ENCODE assay signal across 23 cellular contexts in the genomic region with DNA sequence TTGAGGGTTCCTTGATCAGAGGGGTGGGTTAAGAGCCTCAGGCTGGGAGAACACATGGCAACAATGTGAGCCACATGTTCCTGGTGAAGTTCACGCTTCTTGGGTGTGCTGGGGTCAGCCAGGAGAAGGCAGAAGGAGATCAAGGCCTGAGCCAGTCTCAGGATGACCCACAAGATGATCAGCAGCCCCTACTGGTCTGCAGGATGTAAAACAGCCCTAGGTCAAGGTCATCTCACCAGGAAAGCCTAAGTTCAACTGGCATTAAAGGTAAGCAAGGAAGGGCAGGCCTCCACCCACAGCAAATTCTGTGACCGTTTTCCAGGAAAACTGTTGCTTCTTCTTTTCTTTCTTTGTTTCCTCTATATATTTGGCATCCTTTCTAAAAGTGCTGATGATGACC.
DNase-seq lines count a peak whose midpoint lies in the region; ATAC-seq, FAIRE-seq and TF ChIP-seq lines count a peak whose summit lies in the region.
"Had no signal": no experiment of that assay in that cellular context is flagged by ENCODE, and none has a peak within 500 bp of the region (broad histone marks: within the 10 kb centered on the region; RNA-seq: fewer than 3 reads in every experiment).

No MANE protein-coding gene starts in this region.

- H3K4me1 ChIP-seq in HepG2 (ENCODE audit: insufficient read depth, low read length) (no peaks in the 10 kb centered on the region), right lobe of liver (no peaks in the 10 kb centered on the region), H9 (ENCODE audit: insufficient read depth, low read length) (peaks cover 2% of the 10 kb centered on the region; the same call in 1 of the 2 replicates), H1 (replicated peaks in 1 of 4; ENCODE audit: control insufficient read depth in 3 of 4, insufficient read depth in 4 of 4, low read length in 3 of 4) (no peaks in the 10 kb centered on the region), sigmoid colon (no peaks in the 10 kb centered on the region), smooth muscle cell (ENCODE audit: low read depth) (peaks cover 3% of the 10 kb centered on the region)
- H3K4me1 ChIP-seq: SJCRH30 had no signal

- H3K56ac ChIP-seq in H9 (ENCODE audit: insufficient read length, low read depth, low read length) (no peak overlapping the region), H1 (replicated peaks; ENCODE audit: insufficient read length, low read depth, low read length) (no peak overlapping the region)

- H4K8ac ChIP-seq in H9 (replicated peaks; ENCODE audit: insufficient read length, low read depth, low read length) (no peak overlapping the region), H1 (ENCODE audit: extremely low read depth, insufficient read depth, low read length) (no peak overlapping the region)

- POLR2A ChIA-PET in HepG2 (lab: Yijun Ruan, JAX) (no interaction called here), H1 (lab: Charles Lee; ENCODE audit: partially characterized antibody) (no interaction called here)

- no peak overlapping the region for H3T11ph ChIP-seq in H9 (ENCODE audit: low read length)

- DNase-seq in HepG2 (ENCODE audit: low spot score) (no peak), right lobe of liver (no peak), H9 (no peak), H1 (ENCODE audit: low read depth in 1 of 2, low spot score in 2 of 2) (no peak), sigmoid colon (no peak), smooth muscle cell (lab: John Stamatoyannopoulos, UW; ENCODE audit: unreplicated experiment) (no peak)
- DNase-seq: ACHN; GM23248; HCEC 1CT; Karpas-422; NCI-H1105; NCI-H1436 treated with DMSO at 0.1 percent for 48 hours; NCI-H1930; NCI-H2107; NCI-H524; NCI-H774; NK-92 treated with Interleukin-12 subunit alpha and Interleukin-12 subunit beta, amount 100 ng/mL, for 24 hours; PC-3; SJCRH30 had no signal

- CTCF ChIA-PET in HepG2 (lab: Yijun Ruan, JAX; ENCODE audit: low intra/inter-chr PET ratio, low total read pairs) = no interaction called here
- CTCF ChIA-PET in H1 (lab: Charles Lee; ENCODE audit: partially characterized antibody) = interaction anchor here (0.6 to 1.5 kb wide), 2 partner anchors 8 to 46 kb away, joined by 3 to 4 read pairs; no protein-coding TSS in a partner anchor

- H3K9ac ChIP-seq in HepG2 (ENCODE audit: insufficient read depth, low read depth, low read length) = no peak overlapping the region
- no peak overlapping the region for H3K9ac ChIP-seq in H9 (ENCODE audit: extremely low read depth, insufficient read length, low read length)
- no peak overlapping the region for H3K9ac ChIP-seq in H1 (replicated peaks in 1 of 4; ENCODE audit: extremely low read depth in 1 of 4, low read depth in 3 of 4, low read length in 3 of 4)
- no peak overlapping the region for H3K9ac ChIP-seq in smooth muscle cell (ENCODE audit: low read depth)
- H3K9ac ChIP-seq: GM23248 had no signal

- H3K23me2 ChIP-seq in H9 (ENCODE audit: insufficient read length, low read depth, low read length, poor library complexity, severe bottlenecking) = no peaks in the 10 kb centered on the region
- no peaks in the 10 kb centered on the region for H3K23me2 ChIP-seq in H1 (ENCODE audit: low read depth, low read length)

- TF ChIP-seq POLR2A in HepG2 (IDR thresholded peaks at IDR 0.05; ENCODE audit: insufficient read depth in 1 of 2, low read depth in 2 of 2, low read length in 2 of 2) = no peak
- TF ChIP-seq POLR2A in right lobe of liver (IDR thresholded peaks at IDR 0.05) = no peak
- no peak for TF ChIP-seq POLR2A in H1 (IDR thresholded peaks at IDR 0.05; ENCODE audit: control extremely low read depth in 1 of 2, low read depth in 2 of 2, low read length in 2 of 2)
- TF ChIP-seq POLR2A in sigmoid colon (IDR thresholded peaks at IDR 0.05) = no peak

- H2BK120ac ChIP-seq in H9 (ENCODE audit: low read depth, low read length, poor library complexity, severe bottlenecking) = no peak overlapping the region
- H2BK120ac ChIP-seq in H1 (replicated peaks; ENCODE audit: low read depth, low read length) = no peak overlapping the region

- H2BK20ac ChIP-seq in H9 (ENCODE audit: low read depth, low read length, poor library complexity, severe bottlenecking) (no peak overlapping the region), H1 (ENCODE audit: low read length) (no peak overlapping the region)

- H2BK5ac ChIP-seq in H9 (ENCODE audit: insufficient read length, low read length) (no peak overlapping the region), H1 (ENCODE audit: low read depth, low read length) (no peak overlapping the region)

- H3F3A ChIP-seq in smooth muscle cell (ENCODE audit: low read depth) = no peaks in the 10 kb centered on the region

- H3K9me3 Mint-ChIP-seq in H9 = no peaks in the 10 kb centered on the region

- H3K27ac ChIP-seq in HepG2 (ENCODE audit: extremely low read length, insufficient read depth, low read length) = no peak overlapping the region
- H3K27ac ChIP-seq in right lobe of liver = no peak overlapping the region
- no peak overlapping the region for H3K27ac ChIP-seq in H9 (ENCODE audit: insufficient read length, low read depth, low read length)
- H3K27ac ChIP-seq in H1 (ENCODE audit: low read depth, low read length) = no peak overlapping the region
- H3K27ac ChIP-seq in sigmoid colon = no peak overlapping the region
- no peak overlapping the region for H3K27ac ChIP-seq in smooth muscle cell (ENCODE audit: low read depth)
- H3K27ac ChIP-seq: 22Rv1, GM23248, SJCRH30 had no signal

- no peak overlapping the region for H3K4me2 ChIP-seq in HepG2 (ENCODE audit: low read depth, low read length)
- no peak overlapping the region for H3K4me2 ChIP-seq in H9 (ENCODE audit: insufficient read depth, insufficient read length, low read length)
- H3K4me2 ChIP-seq in H1 (ENCODE audit: insufficient read depth in 1 of 2, low read depth in 2 of 2, low read length in 2 of 2) = no peak overlapping the region
- no peak overlapping the region for H3K4me2 ChIP-seq in smooth muscle cell

- no peak for TF ChIP-seq EP300 in HepG2 (IDR thresholded peaks at IDR 0.05; ENCODE audit: low read depth in 2 of 2, low read length in 2 of 2)
- TF ChIP-seq EP300 in HepG2 (CRISPR knock-in tag; IDR thresholded peaks at IDR 0.05; ENCODE audit: borderline replicate concordance) = no peak
- no peak for TF ChIP-seq EP300 in H1 (IDR thresholded peaks at IDR 0.05; ENCODE audit: borderline replicate concordance in 1 of 2, low read depth in 2 of 2, low read length in 2 of 2)
- TF ChIP-seq EP300 in sigmoid colon (IDR thresholded peaks at IDR 0.05) = no peak

- peaks cover 15 to 16% of the 10 kb centered on the region in 2 experiments for H3K4me1 Mint-ChIP-seq in H9

- no peak for TF ChIP-seq RAD21 in HepG2 (CRISPR knock-in tag; IDR thresholded peaks at IDR 0.05)
- peak; percentile 10 to 23; a peak in 2 of 4 replicates for TF ChIP-seq RAD21 in H1 (IDR thresholded peaks at IDR 0.05 in 1 of 2, conservative IDR thresholded peaks at IDR 0.05 in 1 of 2; ENCODE audit: low read depth in 2 of 2, low read length in 2 of 2)

- H2AK5ac ChIP-seq in H9 (ENCODE audit: insufficient read length, low read length) = no peak overlapping the region
- no peak overlapping the region for H2AK5ac ChIP-seq in H1 (ENCODE audit: low read depth, low read length)

- H3K23ac ChIP-seq in H9 (ENCODE audit: insufficient read length, low read depth, low read length) (no peak overlapping the region), H1 (ENCODE audit: insufficient read length) (no peak overlapping the region)

- H3K79me1 ChIP-seq in H9 (ENCODE audit: insufficient read depth, low read depth, low read length, poor library complexity, severe bottlenecking) (no peaks in the 10 kb centered on the region), H1 (ENCODE audit: low read depth, low read length) (no peaks in the 10 kb centered on the region)

- H4K5ac ChIP-seq in H9 (ENCODE audit: insufficient read length, low read depth, low read length) (no peak overlapping the region), H1 (ENCODE audit: insufficient read length, low read depth, low read length) (no peak overlapping the region)

- TF ChIP-seq CTCF in HepG2 (CRISPR knock-in tag; IDR thresholded peaks at IDR 0.05) (no peak), right lobe of liver (IDR thresholded peaks at IDR 0.05) (no peak), H9 (conservative IDR thresholded peaks at IDR 0.05) (peak; percentile 39; the same call in 1 of the 3 replicates), H1 (IDR thresholded peaks at IDR 0.05; ENCODE audit: control extremely low read depth in 1 of 3, insufficient read depth in 1 of 3, low read depth in 1 of 3, low read length in 3 of 3) (peak in 2 of 3 experiments; percentile 23 to 38; a peak in 2 of 4 replicates), sigmoid colon (IDR thresholded peaks at IDR 0.05) (no peak), smooth muscle cell (IDR thresholded peaks at IDR 0.05; ENCODE audit: borderline replicate concordance, insufficient read depth, poor library complexity, severe bottlenecking) (no peak)

- H3K36me3 ChIP-seq in HepG2 (replicated peaks in 1 of 2; ENCODE audit: control insufficient read depth in 1 of 2, insufficient read depth in 2 of 2, low read length in 2 of 2) (no peaks in the 10 kb centered on the region), right lobe of liver (no peaks in the 10 kb centered on the region), H1 (ENCODE audit: control insufficient read depth in 2 of 4, insufficient read depth in 4 of 4, low read length in 3 of 4) (no peaks in the 10 kb centered on the region), sigmoid colon (no peaks in the 10 kb centered on the region), smooth muscle cell (ENCODE audit: low read depth) (no peaks in the 10 kb centered on the region)
- H3K36me3 ChIP-seq: SJCRH30 had no signal

- H3K18ac ChIP-seq in H9 (ENCODE audit: insufficient read length, low read depth, low read length) = no peak overlapping the region
- H3K18ac ChIP-seq in H1 (ENCODE audit: extremely low read depth, low read length) = no peak overlapping the region

- no peak overlapping the region for H3K27ac Mint-ChIP-seq in H9

- H3K79me2 ChIP-seq in HepG2 (ENCODE audit: insufficient read depth, low read length) = no peaks in the 10 kb centered on the region
- no peaks in the 10 kb centered on the region for H3K79me2 ChIP-seq in H9 (ENCODE audit: insufficient read depth, low read length)
- H3K79me2 ChIP-seq in H1 (ENCODE audit: control insufficient read depth in 1 of 2, insufficient read depth in 2 of 2, low read length in 2 of 2) = no peaks in the 10 kb centered on the region
- H3K79me2 ChIP-seq in smooth muscle cell (ENCODE audit: low read depth) = no peaks in the 10 kb centered on the region

- H3K27me3 Mint-ChIP-seq in H9 (ENCODE audit: low read depth) = no peaks in the 10 kb centered on the region

- in situ Hi-C loops in HepG2 (cut with HindIII; ENCODE audit: extremely low pct_ligation_motif_present, low pct_unique_long_range_greater_than_20kb) = no loop called here

- H2BK12ac ChIP-seq in H9 (ENCODE audit: insufficient read length, low read depth, low read length) (no peak overlapping the region), H1 (ENCODE audit: low read depth, low read length) (no peak overlapping the region)

- intact Hi-C loops in HepG2 (cut with micrococcal nuclease; ENCODE audit: unreplicated experiment) (no loop called here), right lobe of liver (cut with DNase I) (no loop called here), sigmoid colon (cut with DNase I) (no loop called here)

- BruUV-seq in HepG2 (replicated peaks; lab: Mats Ljungman, UMichigan) = no TSS peak

- H3K4me3 ChIP-seq in HepG2 (replicated peaks in 1 of 3; ENCODE audit: insufficient read depth in 1 of 3, low read depth in 2 of 3, low read length in 3 of 3) (no peak overlapping the region), right lobe of liver (no peak overlapping the region), H1 (ENCODE audit: extremely low read depth in 1 of 4, insufficient read depth in 2 of 4, low read depth in 3 of 4, low read length in 4 of 4) (no peak overlapping the region), sigmoid colon (no peak overlapping the region), smooth muscle cell (no peak overlapping the region)
- H3K4me3 ChIP-seq: GM23248, SJCRH30 had no signal

- H2BK15ac ChIP-seq in H9 (ENCODE audit: low read depth, low read length) = no peak overlapping the region
- no peak overlapping the region for H2BK15ac ChIP-seq in H1 (ENCODE audit: low read length)

- H3K4me3 Mint-ChIP-seq in H9 = no peak overlapping the region

- H3K14ac ChIP-seq in H9 (ENCODE audit: insufficient read depth, low read length) = no peak overlapping the region
- H3K14ac ChIP-seq in H1 (ENCODE audit: insufficient read length) = no peak overlapping the region

- H3K4ac ChIP-seq in H9 (ENCODE audit: low read depth, low read length) (no peak overlapping the region), H1 (replicated peaks; ENCODE audit: insufficient read length, low read depth, low read length) (no peak overlapping the region)

- ATAC-seq in HepG2 (no peak), right lobe of liver (no peak), HG02840 (IDR thresholded peaks at IDR 0.05; ENCODE audit: low FRiP score, unreplicated experiment) (no peak), GM18909 (IDR thresholded peaks at IDR 0.05; ENCODE audit: poor library complexity, unreplicated experiment) (no peak)
- ATAC-seq: PC-3, SK-N-SH treated with all-trans-retinoic acid at 6 μM for 48 hours had no signal

- 6% methylated on average over 1 of the region's 2 CpGs for WGBS in HepG2 (ENCODE audit: low lambda C conversion rate)
- WGBS in right lobe of liver (ENCODE audit: insufficient coverage, low coverage, low lambda C conversion rate, missing lambda C conversion rate) = 69% methylated on average over 1 of the region's 2 CpGs
- no CpG with 5 or more reads among the region's 2 CpGs for WGBS in H9 (ENCODE audit: extremely low coverage, insufficient read length, low lambda C conversion rate)
- WGBS in H1 (ENCODE audit: extremely low coverage in 1 of 2, insufficient coverage in 1 of 2, insufficient read length in 1 of 2, insufficient replicate concordance in 2 of 2, low coverage in 1 of 2, low lambda C conversion rate in 2 of 2, missing lambda C conversion rate in 1 of 2), 2 experiments = 93% methylated on average over 2 of the region's 2 CpGs; no CpG with 5 or more reads in 1 of the 2 experiments
- WGBS in sigmoid colon, 2 donors = 73 to 82% methylated on average over 2 of the region's 2 CpGs
- 90% methylated on average over 2 of the region's 2 CpGs for WGBS in smooth muscle cell (ENCODE audit: low lambda C conversion rate)

- FAIRE-seq in HepG2 (lab: Jason Lieb, UNC) = no peak
- no peak for FAIRE-seq in H1 (lab: Jason Lieb, UNC)

- H4K91ac ChIP-seq in H9 (ENCODE audit: insufficient read length, low read depth, low read length) (no peak overlapping the region), H1 (replicated peaks; ENCODE audit: insufficient read length, low read length) (no peak overlapping the region)

- H3K36me3 Mint-ChIP-seq in H9 (ENCODE audit: insufficient read depth in 1 of 3, low read depth in 3 of 3) = no peaks in the 10 kb centered on the region

- H3K9me3 ChIP-seq in HepG2 (ENCODE audit: low read length) (no peaks in the 10 kb centered on the region), right lobe of liver (no peaks in the 10 kb centered on the region), H9 (ENCODE audit: control insufficient read depth, low read depth, low read length) (no peaks in the 10 kb centered on the region), H1 (ENCODE audit: insufficient read depth in 2 of 2, low read depth in 1 of 2, low read length in 1 of 2) (no peaks in the 10 kb centered on the region), sigmoid colon (no peaks in the 10 kb centered on the region), smooth muscle cell (replicated peaks; ENCODE audit: low read depth) (no peaks in the 10 kb centered on the region)
- H3K9me3 ChIP-seq: SJCRH30 had no signal

- H3K27me3 ChIP-seq in HepG2 (ENCODE audit: control insufficient read depth in 1 of 2, insufficient read depth in 2 of 2, low read length in 2 of 2) = no peaks in the 10 kb centered on the region
- H3K27me3 ChIP-seq in right lobe of liver = no peaks in the 10 kb centered on the region
- no peaks in the 10 kb centered on the region for H3K27me3 ChIP-seq in H9 (ENCODE audit: insufficient read depth, low read length)
- H3K27me3 ChIP-seq in H1 (replicated peaks in 1 of 4; ENCODE audit: control insufficient read depth in 3 of 4, extremely low read depth in 1 of 4, insufficient read depth in 3 of 4, low read length in 3 of 4) = no peaks in the 10 kb centered on the region
- H3K27me3 ChIP-seq in sigmoid colon = no peaks in the 10 kb centered on the region
- H3K27me3 ChIP-seq in smooth muscle cell (ENCODE audit: low read depth) = no peaks in the 10 kb centered on the region
- H3K27me3 ChIP-seq: SJCRH30 had no signal

- H4K20me1 ChIP-seq in HepG2 (ENCODE audit: insufficient read depth, low read length) (no peaks in the 10 kb centered on the region), H9 (ENCODE audit: control insufficient read depth, insufficient read depth, insufficient read length) (no peaks in the 10 kb centered on the region), H1 (replicated peaks in 1 of 2; ENCODE audit: control insufficient read depth in 1 of 2, insufficient read depth in 2 of 2, low read length in 2 of 2) (no peaks in the 10 kb centered on the region), smooth muscle cell (ENCODE audit: low read depth) (no peaks in the 10 kb centered on the region)

- H2AFZ ChIP-seq in HepG2 (ENCODE audit: low read length) (no peak overlapping the region), H9 (ENCODE audit: low read length) (no peak overlapping the region), H1 (ENCODE audit: low read length) (no peak overlapping the region), smooth muscle cell (ENCODE audit: low read depth) (no peak overlapping the region)
- H2AFZ ChIP-seq: GM23248 had no signal

Comparison
In these comparisons a context has a peak if more than half of its experiments do, and no peak if none do; other contexts are left out.
1. CTCF ChIP-seq: peak in H9 (single experiment) and H1 (2 of 3); none in HepG2 (single experiment), right lobe of liver (0 of 4), sigmoid colon (0 of 4) and smooth muscle cell (single experiment).